ENCODE assay signal across 1 cellular context in genomic region chr17:17877548-17878358, GRCh38.
TF ChIP-seq lines count a peak whose summit lies in the region.

No MANE protein-coding gene starts in this region.

TF ChIP-seq in HEK293T, 16 proteins besides CTCF, POLR2A, EP300 and RAD21 (continued from another document):
- TF ChIP-seq BHLHE40 (IDR thresholded peaks at IDR 0.05; ENCODE audit: borderline replicate concordance) (no peak), LEF1 (IDR thresholded peaks at IDR 0.05; ENCODE audit: borderline replicate concordance) (no peak), NFRKB (IDR thresholded peaks at IDR 0.05) (no peak), TARDBP (IDR thresholded peaks at IDR 0.05) (no peak)
